In the genomic region with DNA sequence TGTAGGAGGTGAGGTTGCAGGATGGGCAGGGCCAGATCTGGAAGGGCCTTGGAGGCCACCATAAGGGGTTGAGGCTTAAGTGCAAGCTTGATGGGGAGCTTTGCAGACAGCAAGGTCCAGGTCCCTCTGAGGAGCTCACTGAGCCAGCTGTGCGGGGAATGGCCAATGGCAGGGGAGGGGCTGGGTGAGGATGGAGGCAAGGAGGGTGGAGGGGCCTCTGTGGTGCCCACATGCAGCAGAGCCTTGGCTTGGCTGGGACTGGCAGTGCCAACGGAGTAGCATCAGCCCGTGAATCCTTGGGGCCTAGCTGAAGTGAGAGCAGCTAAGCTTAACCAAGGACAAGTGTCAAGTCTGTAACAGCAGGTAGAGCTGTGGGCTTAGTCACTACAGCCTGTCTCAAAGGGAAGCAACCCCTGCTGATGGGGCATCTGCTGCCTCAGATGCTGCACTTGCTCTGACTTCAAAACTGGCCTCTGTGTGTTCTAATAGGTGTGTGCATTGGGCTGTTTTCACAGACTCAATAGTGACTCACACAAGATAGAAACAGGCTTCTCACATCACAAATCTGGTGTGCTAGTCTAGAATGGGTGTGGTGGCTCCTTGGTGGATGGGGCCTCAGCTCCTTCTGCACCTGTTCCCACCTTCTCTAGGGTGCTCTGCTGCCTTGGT, we compare ENCODE assay signal across 19 cellular contexts. TPM values are rescaled to one million over a fixed set of nuclear protein-coding genes. Genes with fewer than 3 reads are reported as not detected.
"Had no signal": no experiment of that assay in that cellular context is flagged by ENCODE, and none has a peak within 500 bp of the region (broad histone marks: within the 10 kb centered on the region; RNA-seq: fewer than 3 reads in every experiment).

No MANE protein-coding gene starts in this region.

- H3K4me1 Mint-ChIP-seq: immature natural killer cell, naive B cell had no signal

- ATAC-seq: activated T-helper 17 cell treated with anti-CD3 and anti-CD28 coated beads, Interleukin-2, amount 50 U/mL, for 72 hours; body of pancreas; left ventricle myocardium superior; psoas muscle had no signal

- H3K27ac Mint-ChIP-seq: activated CD4-positive, alpha-beta T cell treated with anti-CD3 and anti-CD28 coated beads, Interleukin-2, amount 10 ng/mL, durations not matched to agents 7 days and 5 days; activated naive CD8-positive, alpha-beta T cell treated with anti-CD3 and anti-CD28 coated beads, Interleukin-2, amount 10 ng/mL, durations not matched to agents 7 days and 5 days; activated T-helper 17 cell treated with anti-CD3 and anti-CD28 coated beads, Interleukin-2, amount 50 U/mL, for 72 hours; neural progenitor cell had no signal

- DNase-seq: activated CD4-positive, alpha-beta T cell treated with anti-CD3 and anti-CD28 coated beads, Interleukin-2, amount 10 ng/mL, durations not matched to agents 7 days and 5 days; activated CD4-positive, CD25-positive, alpha-beta regulatory T cell; activated naive CD4-positive, alpha-beta T cell treated with Interleukin-2 at 50 U/mL for 16 hours; activated naive CD8-positive, alpha-beta T cell treated with anti-CD3 and anti-CD28 coated beads, Interleukin-2, amount 10 ng/mL, durations not matched to agents 7 days and 5 days; amygdala; body of pancreas; effector CD4-positive, alpha-beta T cell; heart right ventricle; immature natural killer cell; kidney glomerular epithelial cell; left ventricle myocardium superior; naive B cell; psoas muscle; right cardiac atrium; stomach; trophoblast cell had no signal

- H3K4me3 Mint-ChIP-seq: activated CD4-positive, alpha-beta T cell treated with anti-CD3 and anti-CD28 coated beads, Interleukin-2, amount 10 ng/mL, durations not matched to agents 7 days and 5 days; activated naive CD8-positive, alpha-beta T cell treated with anti-CD3 and anti-CD28 coated beads, Interleukin-2, amount 10 ng/mL, durations not matched to agents 7 days and 5 days; activated T-helper 17 cell treated with anti-CD3 and anti-CD28 coated beads, Interleukin-2, amount 50 U/mL, for 72 hours; immature natural killer cell; naive B cell; neural progenitor cell had no signal

- H3K27me3 Mint-ChIP-seq: activated CD4-positive, alpha-beta T cell treated with anti-CD3 and anti-CD28 coated beads, Interleukin-2, amount 10 ng/mL, durations not matched to agents 7 days and 5 days; activated naive CD8-positive, alpha-beta T cell treated with anti-CD3 and anti-CD28 coated beads, Interleukin-2, amount 10 ng/mL, durations not matched to agents 7 days and 5 days; activated T-helper 17 cell treated with anti-CD3 and anti-CD28 coated beads, Interleukin-2, amount 50 U/mL, for 72 hours; naive B cell had no signal

- H3K9me3 Mint-ChIP-seq: activated naive CD8-positive, alpha-beta T cell treated with anti-CD3 and anti-CD28 coated beads, Interleukin-2, amount 10 ng/mL, durations not matched to agents 7 days and 5 days; activated T-helper 17 cell treated with anti-CD3 and anti-CD28 coated beads, Interleukin-2, amount 50 U/mL, for 72 hours; naive B cell had no signal

RNA-seq across cellular contexts. Expression of a gene that starts 16.3 kb away (rescaled TPM):
- total RNA-seq: osteocyte had no signal
